ENCODE assay signal across 7 cellular contexts in the genomic region with DNA sequence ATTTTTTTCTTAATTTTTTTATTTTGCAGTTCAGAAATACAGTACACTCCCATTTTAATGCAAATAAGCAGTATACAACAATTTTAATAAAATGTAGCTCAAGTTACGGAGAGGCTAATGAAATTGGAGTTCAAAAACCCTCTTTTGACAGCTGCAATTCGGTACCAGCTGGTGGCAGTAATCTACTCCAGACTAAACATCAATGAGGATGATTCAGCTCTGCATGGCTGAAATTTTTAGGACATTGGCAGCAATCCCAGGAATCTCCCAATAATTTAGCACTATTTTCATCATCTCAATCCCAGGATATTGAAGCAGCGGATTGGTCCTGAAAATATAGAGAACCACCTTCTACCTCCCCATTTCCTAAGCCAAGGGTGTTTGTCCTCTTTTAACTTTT.
DNase-seq lines count a peak whose midpoint lies in the region; ATAC-seq and TF ChIP-seq lines count a peak whose summit lies in the region.

No MANE protein-coding gene starts in this region.

- H3K4me3 ChIP-seq in Panc1 (ENCODE audit: low read depth in 2 of 2, low read length in 2 of 2) (no peak overlapping the region), subcutaneous abdominal adipose tissue (ENCODE audit: low read depth in 1 of 5, low read length in 5 of 5) (no peak overlapping the region)

- H3K27me3 ChIP-seq in Panc1 (ENCODE audit: control insufficient read depth, insufficient read depth, low read length) (no peaks in the 10 kb centered on the region), subcutaneous abdominal adipose tissue (ENCODE audit: control insufficient read depth in 5 of 5, insufficient read depth in 4 of 5, low read length in 5 of 5) (no peaks in the 10 kb centered on the region)

- H3K27me3 Mint-ChIP-seq in activated naive CD4-positive, alpha-beta T cell treated with anti-CD3 and anti-CD28 coated beads for 36 hours (ENCODE audit: low read depth), result no peaks in the 10 kb centered on the region

- no peaks in the 10 kb centered on the region for H3K4me1 Mint-ChIP-seq in activated naive CD4-positive, alpha-beta T cell treated with anti-CD3 and anti-CD28 coated beads for 36 hours (ENCODE audit: low read depth)

- H3K9me3 ChIP-seq in Panc1 (ENCODE audit: control insufficient read depth, insufficient read depth, low read depth, low read length) (no peaks in the 10 kb centered on the region), subcutaneous abdominal adipose tissue (ENCODE audit: control insufficient read depth in 5 of 5, low read length in 5 of 5) (no peaks in the 10 kb centered on the region)

- intact Hi-C loops in Panc1 (cut with micrococcal nuclease; ENCODE audit: unreplicated experiment), result no loop called here
- intact Hi-C loops in activated naive CD4-positive, alpha-beta T cell treated with anti-CD3 and anti-CD28 coated beads for 36 hours (cut with micrococcal nuclease), result no loop called here

- no peaks in the 10 kb centered on the region for H3K36me3 Mint-ChIP-seq in activated naive CD4-positive, alpha-beta T cell treated with anti-CD3 and anti-CD28 coated beads for 36 hours (ENCODE audit: low read depth)

- no peak overlapping the region for H3K9ac ChIP-seq in subcutaneous abdominal adipose tissue (ENCODE audit: low read length in 5 of 5)

- DNase-seq in HS-27A (ENCODE audit: low read depth), result peak; percentile 47
- DNase-seq in Panc1 (ENCODE audit: low read depth, low spot score), result no peak
- peak; percentile 49 for DNase-seq in fibroblast of the conjunctiva (ENCODE audit: low read depth)
- DNase-seq in stimulated activated CD4-positive, alpha-beta T cell treated with anti-CD3 and anti-CD28 coated beads, Interleukin-4, amount 100 ng/mL, for 1 hour, result no peak
- DNase-seq in activated naive CD4-positive, alpha-beta T cell treated with anti-CD3 and anti-CD28 coated beads for 36 hours, result no peak

- TF ChIP-seq CTCF in Panc1 (IDR thresholded peaks at IDR 0.05), result peak; percentile 34; the same call in 1 of the 2 replicates

- H3K9me3 Mint-ChIP-seq in activated naive CD4-positive, alpha-beta T cell treated with anti-CD3 and anti-CD28 coated beads for 36 hours, result peaks cover 4% of the 10 kb centered on the region

- no peak overlapping the region for H3K27ac ChIP-seq in Panc1 (ENCODE audit: low read length)
- peak overlapping the region; percentile 11 for H3K27ac ChIP-seq in subcutaneous abdominal adipose tissue (ENCODE audit: low read depth, low read length)

- no peak for ATAC-seq in Panc1
- ATAC-seq in HG02588 (IDR thresholded peaks at IDR 0.05; ENCODE audit: unreplicated experiment), result no peak

- no peak overlapping the region for H3K27ac Mint-ChIP-seq in activated naive CD4-positive, alpha-beta T cell treated with anti-CD3 and anti-CD28 coated beads for 36 hours

- POLR2A ChIA-PET in Panc1 (lab: Charles Lee), result interaction anchor here (0.6 kb wide), 1 partner anchor 752 kb away, joined by 17 read pairs; no protein-coding TSS in a partner anchor

- CTCF ChIA-PET in Panc1 (lab: Charles Lee), result no interaction called here
- CTCF ChIA-PET in activated naive CD4-positive, alpha-beta T cell treated with anti-CD3 and anti-CD28 coated beads for 36 hours (lab: Charles Lee), result no interaction called here

- H3K4me3 Mint-ChIP-seq in activated naive CD4-positive, alpha-beta T cell treated with anti-CD3 and anti-CD28 coated beads for 36 hours, result no peak overlapping the region

- no TSS peak for BruUV-seq in Panc1 (replicated peaks; lab: Mats Ljungman, UMichigan)

- H3K36me3 ChIP-seq in Panc1 (ENCODE audit: control insufficient read depth, insufficient read depth, low read length) (no peaks in the 10 kb centered on the region), subcutaneous abdominal adipose tissue (ENCODE audit: control insufficient read depth in 5 of 5, insufficient read depth in 5 of 5, low read length in 5 of 5) (no peaks in the 10 kb centered on the region)

- H3K4me1 ChIP-seq in Panc1 (ENCODE audit: control insufficient read depth, insufficient read depth, low read length) (no peaks in the 10 kb centered on the region), subcutaneous abdominal adipose tissue (ENCODE audit: control insufficient read depth in 5 of 5, insufficient read depth in 5 of 5, low read length in 5 of 5) (peaks cover 0 to 34% (median 13%) of the 10 kb centered on the region in 5 donors)

- in situ Hi-C loops in Panc1 (cut with HindIII; ENCODE audit: low pct_unique_long_range_greater_than_20kb, low sequenced_read_pairs), result no loop called here

Comparison
In these comparisons a context has a peak if more than half of its experiments do, and no peak if none do; other contexts are left out.
1. DNase-seq: peak in HS-27A (single experiment) and fibroblast of the conjunctiva (single experiment); none in Panc1 (single experiment), stimulated activated CD4-positive, alpha-beta T cell treated with anti-CD3 and anti-CD28 coated beads, Interleukin-4, amount 100 ng/mL, for 1 hour (single experiment) and activated naive CD4-positive, alpha-beta T cell treated with anti-CD3 and anti-CD28 coated beads for 36 hours (single experiment).